Comparison of ENCODE assay signal across 30 cellular contexts in the genomic region with DNA sequence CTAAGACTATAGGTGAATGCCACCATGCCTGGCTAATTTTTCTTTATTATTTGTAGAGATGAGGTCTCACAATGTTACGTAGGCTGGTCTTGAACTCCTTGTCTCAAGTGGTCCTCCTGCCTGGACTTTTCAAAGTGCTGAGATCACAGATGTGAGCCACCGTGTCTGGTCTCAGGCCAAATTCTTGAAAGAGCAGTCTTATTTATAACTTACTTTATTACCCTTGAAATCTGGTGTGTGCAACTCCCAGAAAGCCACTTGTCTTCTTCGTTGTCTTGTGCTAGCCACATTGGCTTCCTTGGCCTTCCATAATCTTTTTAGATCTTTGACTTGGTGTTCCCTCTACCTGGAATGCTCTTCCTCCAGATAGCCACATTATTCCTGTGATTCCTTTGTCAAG.
"Had no signal": no experiment of that assay in that cellular context is flagged by ENCODE, and none has a peak within 500 bp of the region (broad histone marks: within the 10 kb centered on the region; RNA-seq: fewer than 3 reads in every experiment).

No MANE protein-coding gene starts in this region.

- H3K4me3 ChIP-seq: colonic mucosa, gastroesophageal sphincter, hepatocyte, sigmoid colon, smooth muscle cell, stomach, thyroid gland, upper lobe of right lung had no signal

- H3K27ac Mint-ChIP-seq: activated naive CD8-positive, alpha-beta T cell; activated T-cell treated with anti-CD3 and anti-CD28 coated beads, Interleukin-2, amount 50 U/mL, for 72 hours; memory B cell; natural killer cell treated with Interleukin-12 subunit alpha and Interleukin-12 subunit beta and Interleukin-15 and Interleukin-18, amount 100 ng/mL, for 72 hours; stimulated activated naive B cell treated with anti-CD40 and anti-IgM and Interleukin-4, amounts not matched to agents 10 μg/mL and 1 μg/mL and 100 μg/mL, for 72 hours had no signal

- H3K9me3 ChIP-seq: colonic mucosa, neutrophil, sigmoid colon, thyroid gland, upper lobe of right lung had no signal

- H3K27me3 Mint-ChIP-seq: memory B cell; natural killer cell treated with Interleukin-12 subunit alpha and Interleukin-12 subunit beta and Interleukin-15 and Interleukin-18, amount 100 ng/mL, for 72 hours; stimulated activated naive B cell treated with anti-CD40 and anti-IgM and Interleukin-4, amounts not matched to agents 10 μg/mL and 1 μg/mL and 100 μg/mL, for 72 hours had no signal

- H3K27ac ChIP-seq: colonic mucosa, gastroesophageal sphincter, hepatocyte, neutrophil, sigmoid colon, stomach, thyroid gland, upper lobe of right lung, VCaP had no signal

- H3K4me3 Mint-ChIP-seq: activated naive CD8-positive, alpha-beta T cell; activated T-cell treated with anti-CD3 and anti-CD28 coated beads, Interleukin-2, amount 50 U/mL, for 72 hours; memory B cell; natural killer cell treated with Interleukin-12 subunit alpha and Interleukin-12 subunit beta and Interleukin-15 and Interleukin-18, amount 100 ng/mL, for 72 hours; stimulated activated naive B cell treated with anti-CD40 and anti-IgM and Interleukin-4, amounts not matched to agents 10 μg/mL and 1 μg/mL and 100 μg/mL, for 72 hours had no signal

- H3K27me3 ChIP-seq: colonic mucosa, gastroesophageal sphincter, hepatocyte, neutrophil, sigmoid colon, stomach, thyroid gland, upper lobe of right lung had no signal

- DNase-seq: activated CD4-positive, alpha-beta T cell treated with anti-CD3 and anti-CD28 coated beads for 4 hours; activated CD4-positive, alpha-beta T cell treated with anti-CD3 and anti-CD28 coated beads, Interleukin-2, amount 50 U/mL, for 4 hours; activated effector memory CD4-positive, alpha-beta T cell treated with Interleukin-2 at 50 U/mL for 16 hours; activated naive CD4-positive, alpha-beta T cell treated with Interleukin-2 at 50 U/mL for 16 hours; activated T-cell treated with anti-CD3 and anti-CD28 coated beads for 4 hours; activated T-cell treated with anti-CD3 and anti-CD28 coated beads, Interleukin-2, amount 50 U/mL, for 72 hours; anterior cingulate cortex; cerebellar nuclear complex; colonic mucosa; effector CD8-positive, alpha-beta T cell; islet precursor cell; sigmoid colon; stimulated activated CD4-positive, alpha-beta T cell treated with anti-CD3 and anti-CD28 coated beads, Interleukin-1b, Interleukin-23, amount 100 ng/mL, for 48 hours; stimulated activated CD4-positive, alpha-beta T cell treated with anti-CD3 and anti-CD28 coated beads, Interleukin-4, amount 100 ng/mL, for 4 hours; stimulated activated CD8-positive, alpha-beta memory T cell treated with anti-CD3 and anti-CD28 coated beads, Interleukin-4, amount 100 ng/mL, for 48 hours; stimulated activated naive B cell treated with anti-CD40 and anti-IgM and Interleukin-4, amounts not matched to agents 10 μg/mL and 1 μg/mL and 100 μg/mL, for 72 hours; stomach; T-helper 9 cell; upper lobe of right lung had no signal

- H3K9me3 Mint-ChIP-seq: natural killer cell treated with Interleukin-12 subunit alpha and Interleukin-12 subunit beta and Interleukin-15 and Interleukin-18, amount 100 ng/mL, for 72 hours had no signal

- H3K4me1 ChIP-seq: colonic mucosa had no signal

- ATAC-seq: activated T-cell treated with anti-CD3 and anti-CD28 coated beads, Interleukin-2, amount 50 U/mL, for 72 hours; gastroesophageal sphincter; natural killer cell treated with Interleukin-12 subunit alpha and Interleukin-12 subunit beta and Interleukin-15 and Interleukin-18, amount 100 ng/mL, for 72 hours; stimulated activated naive B cell treated with anti-CD40 and anti-IgM and Interleukin-4, amounts not matched to agents 10 μg/mL and 1 μg/mL and 100 μg/mL, for 72 hours; upper lobe of right lung had no signal

- H3K36me3 ChIP-seq: colonic mucosa, neutrophil, sigmoid colon, thyroid gland, upper lobe of right lung had no signal

- FAIRE-seq: bronchial epithelial cell, TTC549 had no signal
